Comparison of ENCODE assay signal across 11 cellular contexts in the genomic region with DNA sequence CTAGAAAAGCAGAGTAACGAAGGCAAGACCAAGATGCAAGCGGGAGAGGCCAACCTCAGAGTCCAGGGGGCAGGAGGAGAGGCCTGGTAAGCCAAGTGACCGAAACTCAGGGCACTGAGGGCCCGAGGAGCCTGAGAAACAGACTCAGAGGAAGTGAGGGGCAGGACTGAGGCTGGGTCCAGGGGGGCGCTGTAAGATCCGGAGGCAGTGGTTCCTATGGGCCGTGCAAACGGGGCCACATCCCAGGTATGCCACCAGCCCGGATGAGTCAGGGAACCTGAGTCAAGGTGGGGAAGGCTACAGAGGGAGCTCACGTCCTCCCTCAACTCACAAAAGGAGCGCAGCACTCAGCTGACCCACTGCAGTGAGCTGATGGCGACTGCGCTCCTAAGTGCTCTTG. TPM values are rescaled to one million over a fixed set of nuclear protein-coding genes. Genes with fewer than 3 reads are reported as not detected.
DNase-seq lines count a peak whose midpoint lies in the region; ATAC-seq, FAIRE-seq and TF ChIP-seq lines count a peak whose summit lies in the region.
"Had no signal": no experiment of that assay in that cellular context is flagged by ENCODE, and none has a peak within 500 bp of the region (broad histone marks: within the 10 kb centered on the region; RNA-seq: fewer than 3 reads in every experiment).

No MANE protein-coding gene starts in this region.

- H3K4me3 ChIP-seq in SK-N-SH (ENCODE audit: low read depth in 2 of 2, low read length in 1 of 2) (no peak overlapping the region), bronchial epithelial cell (ENCODE audit: low read depth, low read length) (no peak overlapping the region), mesenchymal stem cell (ENCODE audit: insufficient read depth in 1 of 2, low read depth in 1 of 2, low read length in 2 of 2) (peak overlapping the region in 1 of 2 experiments; percentile 69), suprapubic skin (peak overlapping the region; percentile 25)

- WGBS in SK-N-SH (ENCODE audit: low lambda C conversion rate), result 92% methylated on average over 13 of the region's 13 CpGs
- WGBS in mesenchymal stem cell, result 92% methylated on average over 13 of the region's 13 CpGs
- 89% methylated on average over 13 of the region's 13 CpGs for WGBS in suprapubic skin

- peak overlapping the region; percentile 14 to 65 for H2BK12ac ChIP-seq in mesenchymal stem cell (ENCODE audit: low read length in 2 of 2)

- POLR2A ChIA-PET in SK-N-SH (lab: Yijun Ruan, JAX), result no interaction called here

- H2AFZ ChIP-seq in SK-N-SH (ENCODE audit: low read depth) (no peak overlapping the region), mesenchymal stem cell (ENCODE audit: low read depth, low read length) (no peak overlapping the region)

- H3K27me3 ChIP-seq in SK-N-SH (ENCODE audit: insufficient read depth) (no peaks in the 10 kb centered on the region), bronchial epithelial cell (ENCODE audit: control insufficient read depth, insufficient read depth, low read length) (no peaks in the 10 kb centered on the region), mesenchymal stem cell (ENCODE audit: control insufficient read depth in 1 of 2, insufficient read depth in 1 of 2, low read length in 2 of 2) (no peaks in the 10 kb centered on the region), suprapubic skin (no peaks in the 10 kb centered on the region)

- H3F3A ChIP-seq in SK-N-SH (replicated peaks; ENCODE audit: insufficient read depth), result peaks cover 32% of the 10 kb centered on the region

- no peaks in the 10 kb centered on the region for H3K9me2 ChIP-seq in SK-N-SH

- ATAC-seq in SK-N-SH treated with all-trans-retinoic acid at 6 μM for 48 hours, result no peak

- no peak for TF ChIP-seq POLR2A in suprapubic skin (IDR thresholded peaks at IDR 0.05)

- H2BK5ac ChIP-seq in mesenchymal stem cell (ENCODE audit: low read depth, low read length, poor library complexity, severe bottlenecking), result no peak overlapping the region

- no peak overlapping the region for H3K14ac ChIP-seq in mesenchymal stem cell (ENCODE audit: low read length in 2 of 2)

- CTCF ChIA-PET in SK-N-SH (lab: Yijun Ruan, JAX), result no interaction called here

- no peak for TF ChIP-seq EP300 in SK-N-SH (IDR thresholded peaks at IDR 0.05; ENCODE audit: borderline replicate concordance in 1 of 2, low read depth in 1 of 2, low read length in 1 of 2)
- no peak for TF ChIP-seq EP300 in suprapubic skin (IDR thresholded peaks at IDR 0.05)

- TF ChIP-seq CTCF in SK-N-SH (IDR thresholded peaks at IDR 0.05) (no peak), bronchial epithelial cell (IDR thresholded peaks at IDR 0.05; ENCODE audit: insufficient read depth, low read length, severe bottlenecking) (peak; percentile 7), suprapubic skin (IDR thresholded peaks at IDR 0.05) (no peak)

- no peak for TF ChIP-seq RAD21 in SK-N-SH (IDR thresholded peaks at IDR 0.05; ENCODE audit: low read length)

- no peak for FAIRE-seq in bronchial epithelial cell (lab: Jason Lieb, UNC)
- FAIRE-seq: endothelial cell of umbilical vein had no signal

- no peak overlapping the region for H3K23ac ChIP-seq in mesenchymal stem cell (ENCODE audit: low read length in 2 of 2)

- H3K36me3 ChIP-seq in SK-N-SH (replicated peaks in 1 of 2; ENCODE audit: control insufficient read depth in 1 of 2, insufficient read depth in 2 of 2, low read length in 1 of 2), result peaks cover 3% of the 10 kb centered on the region in 2 experiments
- H3K36me3 ChIP-seq in bronchial epithelial cell (ENCODE audit: control insufficient read depth, insufficient read depth, low read length), result peaks cover 4% of the 10 kb centered on the region
- peaks cover 7 to 19% of the 10 kb centered on the region in 2 experiments for H3K36me3 ChIP-seq in mesenchymal stem cell (ENCODE audit: control insufficient read depth in 1 of 2, insufficient read depth in 2 of 2, low read depth in 1 of 2, low read length in 2 of 2)
- H3K36me3 ChIP-seq in suprapubic skin, result no peaks in the 10 kb centered on the region

- peak overlapping the region; percentile 74; the same call in 1 of the 2 replicates for H3K4me2 ChIP-seq in SK-N-SH
- no peak overlapping the region for H3K4me2 ChIP-seq in mesenchymal stem cell (ENCODE audit: low read length, poor library complexity, severe bottlenecking)

- peak overlapping the region in 1 of 2 experiments; percentile 95 for H3K4ac ChIP-seq in mesenchymal stem cell (ENCODE audit: low read depth in 1 of 2, low read length in 2 of 2)

- H2BK120ac ChIP-seq in mesenchymal stem cell (ENCODE audit: low read depth, low read length), result peak overlapping the region; percentile 12

- peak overlapping the region in 1 of 2 experiments; percentile 55 for H3K18ac ChIP-seq in mesenchymal stem cell (ENCODE audit: low read depth in 1 of 2, low read length in 2 of 2)

- H3K9me3 ChIP-seq in SK-N-SH, result no peaks in the 10 kb centered on the region
- H3K9me3 ChIP-seq in mesenchymal stem cell (ENCODE audit: control insufficient read depth, low read length), result no peaks in the 10 kb centered on the region
- no peaks in the 10 kb centered on the region for H3K9me3 ChIP-seq in suprapubic skin

- H3K27ac ChIP-seq in SK-N-SH (ENCODE audit: low read depth in 2 of 2, low read length in 1 of 2), result peak overlapping the region in 1 of 2 experiments; percentile 89; a peak in 1 of 4 replicates
- peak overlapping the region; percentile 17 for H3K27ac ChIP-seq in mesenchymal stem cell (ENCODE audit: low read length, poor library complexity, severe bottlenecking)
- peak overlapping the region; percentile 34 for H3K27ac ChIP-seq in suprapubic skin
- H3K27ac ChIP-seq: 22Rv1 had no signal

- no peak for DNase-seq in SK-N-SH
- peak; percentile 65 for DNase-seq in bronchial epithelial cell (ENCODE audit: low read depth)
- DNase-seq in mesenchymal stem cell, result no peak
- DNase-seq in suprapubic skin (ENCODE audit: low spot score in 2 of 2), result no peak
- no peak for DNase-seq in COLO668 (lab: John Stamatoyannopoulos, UW; ENCODE audit: unreplicated experiment)
- no peak for DNase-seq in SW480 (ENCODE audit: low spot score)
- DNase-seq in globus pallidus (ENCODE audit: low spot score), result no peak
- DNase-seq: activated CD4-positive, alpha-beta memory T cell treated with anti-CD3 and anti-CD28 coated beads for 36 hours had no signal

- no peak overlapping the region for H3K9ac ChIP-seq in SK-N-SH
- peak overlapping the region; percentile 89 for H3K9ac ChIP-seq in mesenchymal stem cell (ENCODE audit: low read length)

- H4K8ac ChIP-seq in mesenchymal stem cell (ENCODE audit: low read length), result peak overlapping the region; percentile 81

- H4K91ac ChIP-seq in mesenchymal stem cell (ENCODE audit: low read length), result peak overlapping the region; percentile 91

- peak overlapping the region; percentile 87 for H2AK5ac ChIP-seq in mesenchymal stem cell (ENCODE audit: low read length, severe bottlenecking)

- peaks cover 100% of the 10 kb centered on the region for H3K79me2 ChIP-seq in SK-N-SH (ENCODE audit: insufficient read depth)

- peaks cover 10% of the 10 kb centered on the region for H4K20me1 ChIP-seq in SK-N-SH (ENCODE audit: insufficient read depth)

- peak overlapping the region; percentile 33 for H2BK15ac ChIP-seq in mesenchymal stem cell (ENCODE audit: low read depth, poor library complexity, severe bottlenecking)

- no peaks in the 10 kb centered on the region for H3K79me1 ChIP-seq in mesenchymal stem cell (replicated peaks; ENCODE audit: low read length, poor library complexity, severe bottlenecking)

- peaks cover 13 to 31% of the 10 kb centered on the region in 2 experiments; a peak in 3 of 4 replicates for H3K4me1 ChIP-seq in SK-N-SH (ENCODE audit: control insufficient read depth in 1 of 2, insufficient read depth in 2 of 2, low read depth in 1 of 2, low read length in 1 of 2)
- peaks cover 42% of the 10 kb centered on the region for H3K4me1 ChIP-seq in mesenchymal stem cell (ENCODE audit: control insufficient read depth, insufficient read depth, low read depth, low read length)
- H3K4me1 ChIP-seq in suprapubic skin, result peaks cover 94% of the 10 kb centered on the region

TF ChIP-seq in SK-N-SH, 30 proteins besides CTCF, POLR2A, EP300 and RAD21 (continues in another document):
- TF ChIP-seq FOXJ3 (CRISPR knock-in tag; IDR thresholded peaks at IDR 0.05), result no peak
- no peak for TF ChIP-seq EZH2phosphoT487 (IDR thresholded peaks at IDR 0.05; ENCODE audit: borderline replicate concordance, low read depth)
- TF ChIP-seq NRF1 (IDR thresholded peaks at IDR 0.05; ENCODE audit: low read depth, low read length), result no peak
- TF ChIP-seq RCOR1 (IDR thresholded peaks at IDR 0.05; ENCODE audit: low read length), result no peak
- no peak for TF ChIP-seq RFX5 (IDR thresholded peaks at IDR 0.05; ENCODE audit: low read length)
- no peak for TF ChIP-seq FOXM1 (IDR thresholded peaks at IDR 0.05; ENCODE audit: low read depth)

TF ChIP-seq in SK-N-SH treated with all-trans-retinoic acid at 6 μM for 48 hours, 23 proteins besides CTCF, POLR2A, EP300 and RAD21 (continues in another document):
- TF ChIP-seq ESRRG (CRISPR knock-in tag; IDR thresholded peaks at IDR 0.05), result no peak
- no peak for TF ChIP-seq ZNF70 (CRISPR knock-in tag; IDR thresholded peaks at IDR 0.05)
- TF ChIP-seq PATZ1 (CRISPR knock-in tag; IDR thresholded peaks at IDR 0.05; ENCODE audit: borderline replicate concordance), result no peak

RNA-seq across cellular contexts. Expression of gene ZDHHC7, which starts 8.3 kb away (rescaled TPM):
- polyA plus RNA-seq in SK-N-SH (2012; rRNA removed), result 69.3 and 114 TPM in 2 replicates
- polyA plus RNA-seq in SK-N-SH (2012; cell fraction: cytosol; rRNA removed), result 65.1 and 80.3 TPM in 2 replicates
- polyA plus RNA-seq in SK-N-SH (2012; cell fraction: nucleus; rRNA removed), result 62.2 and 73.3 TPM in 2 replicates
- total RNA-seq in bronchial epithelial cell, result 59.1 and 68.7 TPM in 2 replicates
- 64.9 TPM for polyA plus RNA-seq in mesenchymal stem cell (2013, experiment 1 of 2)
- polyA plus RNA-seq in mesenchymal stem cell (2013, experiment 2 of 2), result 65.2 TPM
- total RNA-seq in suprapubic skin, result 10 to 100 TPM; 45.9 to 65.5 (median 54.3) TPM

RNA-seq across cellular contexts. Expression of gene KIAA0513, which starts 24.5 kb away (rescaled TPM):
- 4.8 and 6.5 TPM in 2 replicates for polyA plus RNA-seq in SK-N-SH (2012; rRNA removed)
- polyA plus RNA-seq in SK-N-SH (2012; cell fraction: cytosol; rRNA removed), result 2.8 and 3.9 TPM in 2 replicates
- 6.8 and 7.4 TPM in 2 replicates for polyA plus RNA-seq in SK-N-SH (2012; cell fraction: nucleus; rRNA removed)
- 7.1 and 9.3 TPM in 2 replicates for total RNA-seq in bronchial epithelial cell
- polyA plus RNA-seq in mesenchymal stem cell (2013, experiment 1 of 2), result 8.5 TPM
- 8.0 TPM for polyA plus RNA-seq in mesenchymal stem cell (2013, experiment 2 of 2)
- total RNA-seq in suprapubic skin, result 10 to 100 TPM; 23.7 to 32.3 (median 26.6) TPM
